In genomic region chr13:48094404-48094780, GRCh38 we compare ENCODE assay signal across 8 cellular contexts. TPM values are rescaled to one million over a fixed set of nuclear protein-coding genes. Genes with fewer than 3 reads are reported as not detected.
DNase-seq lines count a peak whose midpoint lies in the region; ATAC-seq and TF ChIP-seq lines count a peak whose summit lies in the region.

No MANE protein-coding gene starts in this region.

- TF ChIP-seq CTCF in GM12865 (IDR thresholded peaks at IDR 0.05; ENCODE audit: insufficient read depth, low read depth, low read length, missing control alignments): no peak
- no peak for TF ChIP-seq CTCF in fibroblast of lung (conservative IDR thresholded peaks at IDR 0.05 in 1 of 2, IDR thresholded peaks at IDR 0.05 in 1 of 2; ENCODE audit: low read depth in 1 of 2, low read length in 2 of 2)
- no peak for TF ChIP-seq CTCF in neural progenitor cell (IDR thresholded peaks at IDR 0.05)
- no peak for TF ChIP-seq CTCF in omental fat pad (IDR thresholded peaks at IDR 0.05)

- H3K79me2 ChIP-seq in fibroblast of lung (ENCODE audit: control insufficient read depth, insufficient read depth, low read length) (peaks cover 54% of the 10 kb centered on the region), neural progenitor cell (ENCODE audit: low read depth) (peaks cover 56% of the 10 kb centered on the region)

- H3K4me1 Mint-ChIP-seq in T-helper 2 cell treated with Interferon-gamma antibody and Interleukin-4, amounts not matched to agents 5 μg/mL and 100 μg/mL, for 36 hours (ENCODE audit: low read depth): peaks cover 26% of the 10 kb centered on the region
- peaks cover 14% of the 10 kb centered on the region for H3K4me1 Mint-ChIP-seq in neural progenitor cell

- H3K27me3 ChIP-seq in fibroblast of lung (ENCODE audit: control insufficient read depth, insufficient read depth, low read length) (no peaks in the 10 kb centered on the region), neural progenitor cell (no peaks in the 10 kb centered on the region)

- H2AFZ ChIP-seq in fibroblast of lung (ENCODE audit: low read length): peak overlapping the region; percentile 59
- H2AFZ ChIP-seq in neural progenitor cell (replicated peaks): peak overlapping the region; percentile 84

- H3K27ac Mint-ChIP-seq in T-helper 2 cell treated with Interferon-gamma antibody and Interleukin-4, amounts not matched to agents 5 μg/mL and 100 μg/mL, for 36 hours: peak overlapping the region; percentile 95
- peak overlapping the region; percentile 46 for H3K27ac Mint-ChIP-seq in neural progenitor cell

- H3K27ac ChIP-seq in fibroblast of lung (ENCODE audit: insufficient read depth, low read length) (peak overlapping the region; percentile 87), neural progenitor cell (no peak overlapping the region)

- H3K4me2 ChIP-seq in fibroblast of lung (ENCODE audit: extremely low read depth, insufficient read depth, low read length) (peak overlapping the region; percentile 94), neural progenitor cell (peak overlapping the region; percentile 94)

- peak overlapping the region; percentile 86 for H3K9ac ChIP-seq in fibroblast of lung (ENCODE audit: insufficient read depth, low read length)
- H3K9ac ChIP-seq in neural progenitor cell: peak overlapping the region; percentile 94

- no peaks in the 10 kb centered on the region for H3K4me1 ChIP-seq in fibroblast of lung (ENCODE audit: control insufficient read depth, extremely low read depth, insufficient read depth, low read length)
- H3K4me1 ChIP-seq in neural progenitor cell: peaks cover 8% of the 10 kb centered on the region

- H3K36me3 ChIP-seq in fibroblast of lung (ENCODE audit: control insufficient read depth, insufficient read depth, low read length) (no peaks in the 10 kb centered on the region), neural progenitor cell (no peaks in the 10 kb centered on the region)

- H3F3A ChIP-seq in neural progenitor cell (ENCODE audit: low read depth): no peaks in the 10 kb centered on the region

- no peaks in the 10 kb centered on the region for H3K9me3 ChIP-seq in fibroblast of lung (ENCODE audit: control insufficient read depth, insufficient read depth, low read depth, low read length)
- H3K9me3 ChIP-seq in neural progenitor cell (ENCODE audit: low read depth): no peaks in the 10 kb centered on the region

- H3K36me3 Mint-ChIP-seq in T-helper 2 cell treated with Interferon-gamma antibody and Interleukin-4, amounts not matched to agents 5 μg/mL and 100 μg/mL, for 36 hours (ENCODE audit: low read depth): peaks cover 13% of the 10 kb centered on the region
- H3K36me3 Mint-ChIP-seq in neural progenitor cell: peaks cover 3% of the 10 kb centered on the region

- H3K9me3 Mint-ChIP-seq in T-helper 2 cell treated with Interferon-gamma antibody and Interleukin-4, amounts not matched to agents 5 μg/mL and 100 μg/mL, for 36 hours: peaks cover 5% of the 10 kb centered on the region
- H3K9me3 Mint-ChIP-seq in neural progenitor cell: no peaks in the 10 kb centered on the region

- H3K27me3 Mint-ChIP-seq in T-helper 2 cell treated with Interferon-gamma antibody and Interleukin-4, amounts not matched to agents 5 μg/mL and 100 μg/mL, for 36 hours (ENCODE audit: low read depth): peaks cover 9% of the 10 kb centered on the region
- H3K27me3 Mint-ChIP-seq in neural progenitor cell (ENCODE audit: insufficient read depth, low read depth): peaks cover 2% of the 10 kb centered on the region

- DNase-seq in GM12865 (ENCODE audit: low read depth) (peak; percentile 8), fibroblast of lung (ENCODE audit: low read depth in 2 of 2) (peak; percentile 4 to 20), neural progenitor cell (ENCODE audit: low spot score) (peak; percentile 35), retina (no peak), omental fat pad (ENCODE audit: low spot score) (no peak)
- DNase-seq in T-helper 2 cell treated with Interferon-gamma antibody and Interleukin-4, amounts not matched to agents 5 μg/mL and 100 μg/mL, for 36 hours (ENCODE audit: low spot score): peak; percentile 9

- H3K4me3 ChIP-seq in GM12865 (ENCODE audit: low read depth, low read length): peak overlapping the region; percentile 97
- peak overlapping the region; percentile 74 to 99 (median 87) for H3K4me3 ChIP-seq in fibroblast of lung (replicated peaks in 1 of 4; ENCODE audit: control extremely low read depth in 1 of 4, insufficient read depth in 1 of 4, low read depth in 3 of 4, low read length in 4 of 4)
- H3K4me3 ChIP-seq in neural progenitor cell: peak overlapping the region; percentile 94

- peak overlapping the region; percentile 95 for H3K4me3 Mint-ChIP-seq in T-helper 2 cell treated with Interferon-gamma antibody and Interleukin-4, amounts not matched to agents 5 μg/mL and 100 μg/mL, for 36 hours
- H3K4me3 Mint-ChIP-seq in neural progenitor cell: peak overlapping the region; percentile 100

- no peaks in the 10 kb centered on the region for H4K20me1 ChIP-seq in fibroblast of lung (ENCODE audit: control insufficient read depth, extremely low read depth, insufficient read depth, low read length)
- peaks cover 21% of the 10 kb centered on the region for H4K20me1 ChIP-seq in neural progenitor cell (ENCODE audit: low read depth)

- ATAC-seq in HG02840 (IDR thresholded peaks at IDR 0.05; ENCODE audit: low FRiP score, unreplicated experiment) (peak; percentile 18), GM19463 (IDR thresholded peaks at IDR 0.05; ENCODE audit: unreplicated experiment) (no peak), omental fat pad (ENCODE audit: low FRiP score) (no peak)

RNA-seq across cellular contexts. Expression of gene MED4, which starts 0.5 kb away (rescaled TPM):
- 21.8 and 25.4 TPM in 2 replicates for total RNA-seq in fibroblast of lung
- polyA plus RNA-seq in fibroblast of lung: 59.6 and 66.7 TPM in 2 replicates
- 44.4 and 50.3 TPM in 2 replicates for polyA plus RNA-seq in fibroblast of lung (2012)
- polyA minus RNA-seq in fibroblast of lung (ENCODE audit: low replicate concordance): 11.1 and 21.9 TPM in 2 replicates
- total RNA-seq in neural progenitor cell (ENCODE audit: low replicate concordance): 34.5 and 65.9 TPM in 2 replicates
- 10 to 100 TPM; 27.4 to 42.9 (median 35.0) TPM for total RNA-seq in omental fat pad

RNA-seq across cellular contexts. Expression of gene NUDT15, which starts 56.9 kb away (rescaled TPM):
- 10.0 and 18.0 TPM in 2 replicates for total RNA-seq in fibroblast of lung
- 18.0 and 22.5 TPM in 2 replicates for polyA plus RNA-seq in fibroblast of lung
- polyA plus RNA-seq in fibroblast of lung (2012): 14.6 and 21.1 TPM in 2 replicates
- 5.3 and 5.7 TPM in 2 replicates for polyA minus RNA-seq in fibroblast of lung (ENCODE audit: low replicate concordance)
- total RNA-seq in neural progenitor cell (ENCODE audit: low replicate concordance): 46.1 and 63.8 TPM in 2 replicates
- total RNA-seq in omental fat pad: 10 to 100 TPM in 1 of 4 donors, 1 to 10 TPM in 3; 8.6 to 11.2 (median 9.0) TPM

Comparison
In these comparisons a context has a peak if more than half of its experiments do, and no peak if none do; other contexts are left out.
1. DNase-seq: peak in GM12865 (single experiment), T-helper 2 cell treated with Interferon-gamma antibody and Interleukin-4, amounts not matched to agents 5 μg/mL and 100 μg/mL, for 36 hours (single experiment), fibroblast of lung (2 of 2) and neural progenitor cell (single experiment); none in retina (single experiment) and omental fat pad (single experiment).
2. Peak in every context shown above with its lines, with median percentiles within 50 percentile points of each other: H3K4me3 ChIP-seq.